ENCODE assay signal across 14 cellular contexts in the genomic region with DNA sequence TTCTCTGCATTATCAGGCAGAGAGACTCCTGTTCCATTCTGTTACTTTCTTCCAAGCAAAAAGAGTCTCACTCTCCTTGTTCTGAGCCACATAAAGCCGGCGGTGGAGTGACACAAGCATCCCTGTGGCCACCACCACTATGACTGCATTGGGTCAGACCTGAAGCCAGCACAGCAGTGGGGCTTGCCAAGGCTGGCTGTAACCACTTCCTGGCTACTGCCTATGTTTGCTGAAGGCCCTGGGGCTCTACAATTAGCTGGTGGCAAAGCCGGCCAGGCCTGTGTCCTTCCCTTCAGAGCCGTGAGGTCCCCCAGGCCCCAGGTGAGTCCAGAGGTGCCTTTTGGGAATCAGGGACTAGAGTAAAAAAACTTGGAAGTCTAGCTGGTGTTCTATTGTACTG. TPM values are rescaled to one million over a fixed set of nuclear protein-coding genes. Genes with fewer than 3 reads are reported as not detected.
A peak's percentile ranks its signal among the peaks of the same experiment; 100 is the strongest.
DNase-seq lines count a peak whose midpoint lies in the region; TF ChIP-seq lines count a peak whose summit lies in the region.
"Had no signal": no experiment of that assay in that cellular context is flagged by ENCODE, and none has a peak within 500 bp of the region (broad histone marks: within the 10 kb centered on the region; RNA-seq: fewer than 3 reads in every experiment).

No MANE protein-coding gene starts in this region.

- H3K27ac Mint-ChIP-seq in activated CD4-positive, alpha-beta T cell treated with anti-CD3 and anti-CD28 coated beads, Interleukin-2, amount 10 ng/mL, durations not matched to agents 7 days and 5 days, result peak overlapping the region; percentile 85
- no peak overlapping the region for H3K27ac Mint-ChIP-seq in mesothelial cell of epicardium
- H3K27ac Mint-ChIP-seq: brain had no signal

- no peak overlapping the region for H3K4me3 Mint-ChIP-seq in activated CD4-positive, alpha-beta T cell treated with anti-CD3 and anti-CD28 coated beads, Interleukin-2, amount 10 ng/mL, durations not matched to agents 7 days and 5 days
- no peak overlapping the region for H3K4me3 Mint-ChIP-seq in mesothelial cell of epicardium
- H3K4me3 Mint-ChIP-seq: brain had no signal

- H3K27ac ChIP-seq in neutrophil, result peak overlapping the region; percentile 74
- H3K27ac ChIP-seq: esophagus squamous epithelium, sigmoid colon, transverse colon had no signal

- H3K36me3 ChIP-seq in neutrophil, result no peaks in the 10 kb centered on the region
- H3K36me3 ChIP-seq: esophagus squamous epithelium, sigmoid colon, transverse colon had no signal

- H3K36me3 Mint-ChIP-seq in activated CD4-positive, alpha-beta T cell treated with anti-CD3 and anti-CD28 coated beads, Interleukin-2, amount 10 ng/mL, durations not matched to agents 7 days and 5 days (ENCODE audit: low read depth), result peaks cover 56% of the 10 kb centered on the region
- H3K36me3 Mint-ChIP-seq in mesothelial cell of epicardium, result peaks cover 4% of the 10 kb centered on the region

- no peak overlapping the region for H3K4me3 ChIP-seq in astrocyte of the spinal cord (ENCODE audit: low read depth, low read length)
- H3K4me3 ChIP-seq in neutrophil (ENCODE audit: low read depth in 1 of 2, low read length in 1 of 2), result no peak overlapping the region
- H3K4me3 ChIP-seq: esophagus squamous epithelium, sigmoid colon, transverse colon had no signal

- in situ Hi-C loops in astrocyte of the spinal cord (cut with HindIII; ENCODE audit: low sequenced_read_pairs), result no loop called here

- TF ChIP-seq CTCF in astrocyte of the spinal cord (IDR thresholded peaks at IDR 0.05; ENCODE audit: low read depth, low read length) (no peak), neutrophil (IDR thresholded peaks at IDR 0.05) (no peak), mesothelial cell of epicardium (IDR thresholded peaks at IDR 0.05; ENCODE audit: unreplicated experiment) (no peak)

- peaks cover 50% of the 10 kb centered on the region for H3K4me1 Mint-ChIP-seq in activated CD4-positive, alpha-beta T cell treated with anti-CD3 and anti-CD28 coated beads, Interleukin-2, amount 10 ng/mL, durations not matched to agents 7 days and 5 days
- no peaks in the 10 kb centered on the region for H3K4me1 Mint-ChIP-seq in mesothelial cell of epicardium
- H3K4me1 Mint-ChIP-seq: brain had no signal

- DNase-seq in activated CD4-positive, alpha-beta T cell treated with anti-CD3 and anti-CD28 coated beads, Interleukin-2, amount 10 ng/mL, durations not matched to agents 7 days and 5 days, result no peak
- DNase-seq in activated CD4-positive, alpha-beta T cell treated with anti-CD3 and anti-CD28 coated beads for 48 hours, result no peak
- peak; percentile 86 for DNase-seq in M059J (ENCODE audit: low read depth)
- peak; percentile 12 for DNase-seq in astrocyte of the spinal cord (ENCODE audit: low read depth, low spot score)
- no peak for DNase-seq in mesothelial cell of epicardium (ENCODE audit: low spot score in 2 of 2, unreplicated experiment in 2 of 2)
- no peak for DNase-seq in NCI-H2107 (lab: John Stamatoyannopoulos, UW)
- DNase-seq in hepatic stellate cell (ENCODE audit: low spot score), result no peak
- DNase-seq: DND-41, esophagus squamous epithelium, NCI-H1436 treated with DMSO at 0.1 percent for 48 hours, sigmoid colon, transverse colon had no signal

- CTCF ChIA-PET in activated CD4-positive, alpha-beta T cell treated with anti-CD3 and anti-CD28 coated beads, Interleukin-2, amount 10 ng/mL, durations not matched to agents 7 days and 5 days (lab: Charles Lee), result interaction anchor here (1.1 to 1.2 kb wide), 2 partner anchors 11 to 13 kb away, joined by 3 read pairs; no protein-coding TSS in a partner anchor

- POLR2A ChIA-PET in activated CD4-positive, alpha-beta T cell treated with anti-CD3 and anti-CD28 coated beads, Interleukin-2, amount 10 ng/mL, durations not matched to agents 7 days and 5 days (lab: Charles Lee), result no interaction called here

- no peaks in the 10 kb centered on the region for H3K9me3 ChIP-seq in neutrophil
- H3K9me3 ChIP-seq: esophagus squamous epithelium, sigmoid colon, transverse colon had no signal

- H3K27me3 Mint-ChIP-seq in activated CD4-positive, alpha-beta T cell treated with anti-CD3 and anti-CD28 coated beads, Interleukin-2, amount 10 ng/mL, durations not matched to agents 7 days and 5 days, result no peaks in the 10 kb centered on the region
- H3K27me3 Mint-ChIP-seq in mesothelial cell of epicardium (ENCODE audit: low read depth), result no peaks in the 10 kb centered on the region
- H3K27me3 Mint-ChIP-seq: brain had no signal

- H3K4me1 ChIP-seq in neutrophil (ENCODE audit: control insufficient read depth in 1 of 2, insufficient read depth in 1 of 2, low read depth in 1 of 2, low read length in 1 of 2), result peaks cover 26 to 39% of the 10 kb centered on the region in 2 experiments
- H3K4me1 ChIP-seq: esophagus squamous epithelium, sigmoid colon, transverse colon had no signal

- H3K27me3 ChIP-seq in neutrophil, result no peaks in the 10 kb centered on the region
- H3K27me3 ChIP-seq: esophagus squamous epithelium, sigmoid colon, transverse colon had no signal

- peaks cover 2% of the 10 kb centered on the region for H3K9me3 Mint-ChIP-seq in activated CD4-positive, alpha-beta T cell treated with anti-CD3 and anti-CD28 coated beads, Interleukin-2, amount 10 ng/mL, durations not matched to agents 7 days and 5 days
- H3K9me3 Mint-ChIP-seq in mesothelial cell of epicardium, result peaks cover 5% of the 10 kb centered on the region

RNA-seq across cellular contexts. Expression of gene PLAC8, which starts 31.8 kb away (rescaled TPM):
- 100 to 1,000 TPM; 395 to 418 TPM for total RNA-seq in activated CD4-positive, alpha-beta T cell treated with anti-CD3 and anti-CD28 coated beads, Interleukin-2, amount 10 ng/mL, durations not matched to agents 7 days and 5 days
- 122 and 240 TPM in 2 replicates for total RNA-seq in M059J (2014; rRNA removed; shearing (Covaris generic))
- 0.50 to 1.6 TPM (median 1.2 TPM) in 3 replicates for total RNA-seq in mesothelial cell of epicardium

RNA-seq across cellular contexts. Expression of gene COPS4, which starts 47.8 kb away (rescaled TPM):
- total RNA-seq in activated CD4-positive, alpha-beta T cell treated with anti-CD3 and anti-CD28 coated beads, Interleukin-2, amount 10 ng/mL, durations not matched to agents 7 days and 5 days, result 10 to 100 TPM; 28.0 to 29.3 TPM
- total RNA-seq in M059J (2014; rRNA removed; shearing (Covaris generic)), result 84.6 and 85.8 TPM in 2 replicates
- 34.1 to 39.6 TPM (median 36.6 TPM) in 3 replicates for total RNA-seq in mesothelial cell of epicardium

Comparison
In these comparisons a context has a peak if more than half of its experiments do, and no peak if none do; other contexts are left out.
1. DNase-seq: peak in M059J (single experiment) and astrocyte of the spinal cord (single experiment); none in activated CD4-positive, alpha-beta T cell treated with anti-CD3 and anti-CD28 coated beads, Interleukin-2, amount 10 ng/mL, durations not matched to agents 7 days and 5 days (single experiment), activated CD4-positive, alpha-beta T cell treated with anti-CD3 and anti-CD28 coated beads for 48 hours (single experiment), mesothelial cell of epicardium (0 of 2), NCI-H2107 (single experiment) and hepatic stellate cell (single experiment).
2. RNA of gene PLAC8, which starts 31.8 kb away (total RNA-seq): 395 to 418 TPM in activated CD4-positive, alpha-beta T cell treated with anti-CD3 and anti-CD28 coated beads, Interleukin-2, amount 10 ng/mL, durations not matched to agents 7 days and 5 days and 122 to 240 TPM in M059J; 0.50 to 1.6 TPM in mesothelial cell of epicardium; every median in the first group is over 10 times any median in the second.